In the genomic region with DNA sequence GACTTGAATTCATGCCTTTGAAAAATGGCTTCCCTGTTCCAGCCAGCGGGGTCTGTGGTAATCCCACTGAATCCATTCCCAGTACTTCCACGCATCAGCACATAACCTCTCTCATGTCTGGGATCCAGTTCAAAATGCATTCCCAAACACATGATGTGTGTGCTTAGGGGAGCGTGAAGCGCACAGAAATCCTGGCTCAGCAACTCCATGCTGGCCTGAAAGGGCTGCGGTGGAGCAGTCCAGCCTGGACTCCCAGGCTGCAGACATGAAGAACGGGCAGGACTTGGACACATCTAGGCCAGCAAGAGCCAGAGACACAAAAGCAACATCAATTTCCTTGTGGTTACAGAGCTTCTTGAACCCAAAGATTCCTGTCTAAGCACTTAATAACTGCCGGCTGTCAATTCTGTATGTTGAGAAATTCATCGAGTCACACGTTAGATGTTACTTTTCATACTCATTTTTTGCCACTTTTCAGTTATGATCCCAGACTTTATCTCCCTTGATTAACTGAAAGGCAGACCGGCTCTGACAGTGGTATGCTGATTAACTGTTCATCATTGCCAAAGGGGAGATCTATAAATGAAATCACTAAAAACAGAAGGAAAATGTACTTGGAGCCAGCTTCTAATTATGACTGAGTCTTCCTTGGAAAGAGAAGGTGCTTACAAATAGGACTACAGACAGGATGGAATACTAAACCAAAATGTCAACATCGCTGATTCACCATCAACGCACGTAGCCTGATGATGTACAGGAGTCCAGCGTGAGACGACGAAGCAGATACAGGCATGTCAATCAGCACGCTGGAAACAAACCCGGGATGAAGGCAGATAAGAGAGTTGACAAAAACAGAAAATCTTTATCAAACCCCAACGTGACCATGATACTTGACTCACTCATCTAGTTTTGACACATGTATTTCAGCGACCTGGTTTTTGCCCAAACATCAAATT, we compare ENCODE assay signal across 9 cellular contexts. TPM values are rescaled to one million over a fixed set of nuclear protein-coding genes. Genes with fewer than 3 reads are reported as not detected.
A peak's percentile ranks its signal among the peaks of the same experiment; 100 is the strongest.
DNase-seq lines count a peak whose midpoint lies in the region; ATAC-seq and TF ChIP-seq lines count a peak whose summit lies in the region.
"Had no signal": no experiment of that assay in that cellular context is flagged by ENCODE, and none has a peak within 500 bp of the region (broad histone marks: within the 10 kb centered on the region; RNA-seq: fewer than 3 reads in every experiment).

No MANE protein-coding gene starts in this region.

- peaks cover 98% of the 10 kb centered on the region for H3K4me1 Mint-ChIP-seq in stimulated activated naive CD8-positive, alpha-beta T cell treated with anti-CD3 and anti-CD28 coated beads, Interleukin-15, amount 100 ng/mL, for 72 hours

- H3K36me3 ChIP-seq in PC-3 (ENCODE audit: low read depth, low read length), result no peaks in the 10 kb centered on the region

- ATAC-seq in PC-3, result peak; percentile 79
- no peak for ATAC-seq in left colon
- ATAC-seq in stimulated activated naive CD8-positive, alpha-beta T cell treated with anti-CD3 and anti-CD28 coated beads, Interleukin-15, amount 100 ng/mL, for 72 hours, result peak; percentile 88
- no peak for ATAC-seq in HG03520 (IDR thresholded peaks at IDR 0.05; ENCODE audit: unreplicated experiment)

- H3K27me3 Mint-ChIP-seq in stimulated activated naive CD8-positive, alpha-beta T cell treated with anti-CD3 and anti-CD28 coated beads, Interleukin-15, amount 100 ng/mL, for 72 hours, result no peaks in the 10 kb centered on the region

- POLR2A ChIA-PET in PC-3 (lab: Charles Lee; ENCODE audit: unreplicated experiment), result interaction anchor here (0.7 kb wide), 1 partner anchor 217 kb away, joined by 3 read pairs; no protein-coding TSS in a partner anchor

- H3K4me3 ChIP-seq in PC-3 (ENCODE audit: low read length), result no peak overlapping the region

- H3K4me3 Mint-ChIP-seq in stimulated activated naive CD8-positive, alpha-beta T cell treated with anti-CD3 and anti-CD28 coated beads, Interleukin-15, amount 100 ng/mL, for 72 hours, result peak overlapping the region; percentile 22 to 63

- intact Hi-C loops in PC-3 (cut with micrococcal nuclease) (no loop called here), left colon (cut with DNase I, micrococcal nuclease) (no loop called here)

- no peaks in the 10 kb centered on the region for H3K27me3 ChIP-seq in PC-3 (ENCODE audit: low read length)

- peak overlapping the region; percentile 36; the same call in 1 of the 2 replicates for H3K9ac ChIP-seq in PC-3 (ENCODE audit: low read length)

- H3K4me2 ChIP-seq in PC-3 (ENCODE audit: low read length), result peak overlapping the region; percentile 59

- H4K20me1 ChIP-seq in PC-3 (ENCODE audit: low read length), result no peaks in the 10 kb centered on the region

- no peaks in the 10 kb centered on the region for H3F3A ChIP-seq in PC-3 (ENCODE audit: low read length, unreplicated experiment)

- no peak overlapping the region; the same call in 1 of the 2 replicates for H2AFZ ChIP-seq in PC-3 (ENCODE audit: low read length)

- DNase-seq in PC-3, result peak; percentile 83
- peak; percentile 99 for DNase-seq in amniotic epithelial cell (ENCODE audit: low read depth)
- peak; percentile 16 to 54 for DNase-seq in left colon
- DNase-seq in stimulated activated naive CD8-positive, alpha-beta T cell treated with anti-CD3 and anti-CD28 coated beads, Interleukin-15, amount 100 ng/mL, for 72 hours, result peak in 1 of 2 donors; percentile 59
- no peak for DNase-seq in COR-L47 (lab: John Stamatoyannopoulos, UW)
- DNase-seq in GM13976 (ENCODE audit: low spot score), result no peak
- no peak for DNase-seq in NCI-H510A treated with DMSO at 0.1 percent for 48 hours (lab: John Stamatoyannopoulos, UW)

- no TSS peak for BruUV-seq in PC-3 (replicated peaks; lab: Mats Ljungman, UMichigan)

- H3K9me2 ChIP-seq in PC-3 (replicated peaks; ENCODE audit: low read length), result no peaks in the 10 kb centered on the region

- H3K9me3 Mint-ChIP-seq in stimulated activated naive CD8-positive, alpha-beta T cell treated with anti-CD3 and anti-CD28 coated beads, Interleukin-15, amount 100 ng/mL, for 72 hours, result peaks cover 0 to 7% of the 10 kb centered on the region in 2 donors

- H3K9me3 ChIP-seq in PC-3 (ENCODE audit: low read length), result no peaks in the 10 kb centered on the region

- TF ChIP-seq CTCF in PC-3 (conservative IDR thresholded peaks at IDR 0.05; ENCODE audit: low read depth, low read length), result no peak
- TF ChIP-seq CTCF in GM13976 (IDR thresholded peaks at IDR 0.05; ENCODE audit: borderline replicate concordance, control extremely low read depth, extremely low read depth, insufficient read depth, missing control alignments), result no peak

- peak overlapping the region in 1 of 2 donors; percentile 87 for H3K27ac Mint-ChIP-seq in stimulated activated naive CD8-positive, alpha-beta T cell treated with anti-CD3 and anti-CD28 coated beads, Interleukin-15, amount 100 ng/mL, for 72 hours

- peaks cover 59% of the 10 kb centered on the region for H3K4me1 ChIP-seq in PC-3 (ENCODE audit: insufficient read depth, low read length)

- peak overlapping the region; percentile 80 for H3K27ac ChIP-seq in PC-3 (ENCODE audit: low read length)
- H3K27ac ChIP-seq: HL-60 had no signal

- peaks cover 22% of the 10 kb centered on the region for H3K79me2 ChIP-seq in PC-3 (ENCODE audit: low read length)

- in situ Hi-C loops in GM13976 (cut with MboI; ENCODE audit: low sequenced_read_pairs, unreplicated experiment), result loop anchor here (5.0 kb wide), 1 partner anchor 37 kb away; no protein-coding TSS in a partner anchor

- CTCF ChIA-PET in PC-3 (lab: Charles Lee), result no interaction called here

RNA-seq across cellular contexts. Expression of a gene that starts 23.0 kb away (rescaled TPM):
- total RNA-seq in PC-3 (2014; rRNA removed), result 25.9 and 32.5 TPM in 2 replicates
- 10 to 100 TPM; 44.4 to 44.7 TPM for total RNA-seq in left colon

RNA-seq across cellular contexts. Expression of a gene that starts 42.2 kb away (rescaled TPM):
- total RNA-seq in PC-3 (2014; rRNA removed) (5.0 and 7.8 TPM in 2 replicates), left colon (1 to 10 TPM; 8.8 to 9.6 TPM)

Comparison
In these comparisons a context has a peak if more than half of its experiments do, and no peak if none do; other contexts are left out.
1. ATAC-seq: peak in PC-3 (single experiment) and stimulated activated naive CD8-positive, alpha-beta T cell treated with anti-CD3 and anti-CD28 coated beads, Interleukin-15, amount 100 ng/mL, for 72 hours (single experiment); none in left colon (single experiment) and HG03520 (single experiment).
2. DNase-seq: peak in PC-3 (single experiment), amniotic epithelial cell (single experiment) and left colon (2 of 2); none in COR-L47 (single experiment), GM13976 (single experiment) and NCI-H510A treated with DMSO at 0.1 percent for 48 hours (single experiment).